ENCODE assay signal across 16 cellular contexts in the genomic region with DNA sequence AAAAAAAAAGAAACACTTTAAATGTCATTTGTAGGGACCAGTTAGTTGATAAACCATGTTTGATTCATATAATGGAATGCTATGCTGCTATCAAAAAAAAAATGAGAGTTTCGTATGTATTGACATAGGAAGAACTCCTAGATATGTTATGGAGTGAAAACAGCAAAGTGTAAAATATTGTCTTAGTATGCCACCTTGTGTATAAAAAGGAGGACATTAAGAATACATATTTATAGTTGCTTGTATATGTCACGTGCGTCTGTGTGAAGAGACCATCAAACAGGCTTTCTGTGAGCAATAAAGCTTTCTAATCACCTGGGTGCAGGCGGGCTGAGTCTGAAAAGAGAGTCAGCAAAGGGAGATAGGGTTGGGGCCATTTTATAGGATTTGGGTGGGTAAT. TPM values are rescaled to one million over a fixed set of nuclear protein-coding genes. Genes with fewer than 3 reads are reported as not detected.
DNase-seq lines count a peak whose midpoint lies in the region; ATAC-seq and TF ChIP-seq lines count a peak whose summit lies in the region.
"Had no signal": no experiment of that assay in that cellular context is flagged by ENCODE, and none has a peak within 500 bp of the region (broad histone marks: within the 10 kb centered on the region; RNA-seq: fewer than 3 reads in every experiment).

No MANE protein-coding gene starts in this region.

- H3K27ac ChIP-seq in C4-2B (no peak overlapping the region), cardiac muscle cell (no peak overlapping the region)
- no peak overlapping the region for H3K27ac ChIP-seq in CD4-positive, alpha-beta T cell (ENCODE audit: low read depth, low read length)

- H3K4me3 Mint-ChIP-seq in CD4-positive, alpha-beta T cell: no peak overlapping the region
- H3K4me3 Mint-ChIP-seq: activated naive CD8-positive, alpha-beta T cell treated with anti-CD3 and anti-CD28 coated beads for 36 hours; H9; naive B cell; stimulated activated naive CD8-positive, alpha-beta T cell treated with anti-CD3 and anti-CD28 coated beads, Interleukin-15, Interleukin-2, amounts not matched to agents 100 ng/mL and 50 ng/mL, for 24 hours had no signal

- H3K27ac Mint-ChIP-seq in CD4-positive, alpha-beta T cell: no peak overlapping the region
- H3K27ac Mint-ChIP-seq: activated naive CD8-positive, alpha-beta T cell treated with anti-CD3 and anti-CD28 coated beads for 36 hours; H9; naive B cell; stimulated activated naive CD8-positive, alpha-beta T cell treated with anti-CD3 and anti-CD28 coated beads, Interleukin-15, Interleukin-2, amounts not matched to agents 100 ng/mL and 50 ng/mL, for 24 hours had no signal

- TF ChIP-seq CTCF in C4-2B (conservative IDR thresholded peaks at IDR 0.05): 0 out of 2 replicates have a peak, but pooled peaks have one; percentile 11
- TF ChIP-seq CTCF in cardiac muscle cell (IDR thresholded peaks at IDR 0.05; ENCODE audit: low read depth, low read length): peak; percentile 29
- no peak for TF ChIP-seq CTCF in CD4-positive, alpha-beta T cell (IDR thresholded peaks at IDR 0.05)

- H3K27me3 Mint-ChIP-seq in CD4-positive, alpha-beta T cell: peaks cover 4% of the 10 kb centered on the region
- H3K27me3 Mint-ChIP-seq: activated naive CD8-positive, alpha-beta T cell treated with anti-CD3 and anti-CD28 coated beads for 36 hours; naive B cell; stimulated activated naive CD8-positive, alpha-beta T cell treated with anti-CD3 and anti-CD28 coated beads, Interleukin-15, Interleukin-2, amounts not matched to agents 100 ng/mL and 50 ng/mL, for 24 hours had no signal

- ATAC-seq in HG02885 (IDR thresholded peaks at IDR 0.05; ENCODE audit: poor library complexity, unreplicated experiment): peak; percentile 41
- ATAC-seq in CD4-positive, alpha-beta T cell (ENCODE audit: poor library complexity): no peak

- CTCF ChIA-PET in CD4-positive, alpha-beta T cell (lab: Charles Lee): interaction anchor here (1.3 kb wide), 1 partner anchor 9 kb away, joined by 3 read pairs; no protein-coding TSS in a partner anchor

- intact Hi-C loops in CD4-positive, alpha-beta T cell (cut with DNase I, micrococcal nuclease): loop anchor here in 1 of 2 experiments (5.0 kb wide), 1 partner anchor 65 kb away; no protein-coding TSS in a partner anchor

- no peaks in the 10 kb centered on the region for H3K9me3 Mint-ChIP-seq in CD4-positive, alpha-beta T cell
- H3K9me3 Mint-ChIP-seq: activated naive CD8-positive, alpha-beta T cell treated with anti-CD3 and anti-CD28 coated beads for 36 hours; H9; naive B cell; stimulated activated naive CD8-positive, alpha-beta T cell treated with anti-CD3 and anti-CD28 coated beads, Interleukin-15, Interleukin-2, amounts not matched to agents 100 ng/mL and 50 ng/mL, for 24 hours had no signal

- DNase-seq in amniotic epithelial cell (ENCODE audit: low read depth) (peak; percentile 54), cardiac muscle cell (ENCODE audit: low read depth in 1 of 2, low spot score in 1 of 2) (peak in 1 of 2 donors; percentile 61), NCI-H2081 (lab: John Stamatoyannopoulos, UW) (no peak)
- no peak for DNase-seq in CD4-positive, alpha-beta T cell
- DNase-seq in activated CD4-positive, alpha-beta T cell treated with anti-CD3 and anti-CD28 coated beads, Interleukin-2, amount 50 U/mL, for 4 hours: no peak
- DNase-seq in activated CD4-positive, alpha-beta T cell treated with anti-CD3 and anti-CD28 coated beads for 4 hours: no peak
- DNase-seq: activated naive CD8-positive, alpha-beta T cell treated with anti-CD3 and anti-CD28 coated beads for 36 hours; foreskin fibroblast; H9; naive B cell; NCI-H1417 treated with DMSO at 0.1 percent for 48 hours; NCI-H524; SHP77 treated with DMSO at 0.1 percent for 48 hours had no signal

- no peaks in the 10 kb centered on the region for H3K36me3 ChIP-seq in cardiac muscle cell

- H3K4me3 ChIP-seq in cardiac muscle cell: no peak overlapping the region

- H3K9me3 ChIP-seq in cardiac muscle cell (ENCODE audit: low read depth): no peaks in the 10 kb centered on the region
- H3K9me3 ChIP-seq in CD4-positive, alpha-beta T cell (ENCODE audit: control insufficient read depth, low read length): no peaks in the 10 kb centered on the region

- peaks cover 17% of the 10 kb centered on the region for H3K4me1 ChIP-seq in cardiac muscle cell (ENCODE audit: low read depth)

- POLR2A ChIA-PET in CD4-positive, alpha-beta T cell (lab: Charles Lee): no interaction called here

- no peaks in the 10 kb centered on the region for H3K27me3 ChIP-seq in cardiac muscle cell
- no peaks in the 10 kb centered on the region for H3K27me3 ChIP-seq in CD4-positive, alpha-beta T cell (ENCODE audit: control insufficient read depth, insufficient read depth, low read length)

- H3K4me1 Mint-ChIP-seq in CD4-positive, alpha-beta T cell (ENCODE audit: low read depth): no peaks in the 10 kb centered on the region
- H3K4me1 Mint-ChIP-seq: activated naive CD8-positive, alpha-beta T cell treated with anti-CD3 and anti-CD28 coated beads for 36 hours; H9 had no signal

- H3K36me3 Mint-ChIP-seq in CD4-positive, alpha-beta T cell (ENCODE audit: low read depth): no peaks in the 10 kb centered on the region
- H3K36me3 Mint-ChIP-seq: activated naive CD8-positive, alpha-beta T cell treated with anti-CD3 and anti-CD28 coated beads for 36 hours; naive B cell had no signal

RNA-seq across cellular contexts. Expression of a gene that starts 39.5 kb away (rescaled TPM):
- 9.9 and 13.8 TPM in 2 replicates for total RNA-seq in cardiac muscle cell
- polyA plus RNA-seq in cardiac muscle cell: 4.3 and 11.8 TPM in 2 replicates
- total RNA-seq in CD4-positive, alpha-beta T cell: 1 to 10 TPM; 7.1 to 7.7 TPM
